Comparison of ENCODE assay signal across 18 cellular contexts in genomic region chr4:2045518-2045951, GRCh38. TPM values are rescaled to one million over a fixed set of nuclear protein-coding genes. Genes with fewer than 3 reads are reported as not detected.
A peak's percentile ranks its signal among the peaks of the same experiment; 100 is the strongest.
DNase-seq lines count a peak whose midpoint lies in the region; ATAC-seq and TF ChIP-seq lines count a peak whose summit lies in the region.
"Had no signal": no experiment of that assay in that cellular context is flagged by ENCODE, and none has a peak within 500 bp of the region (broad histone marks: within the 10 kb centered on the region; RNA-seq: fewer than 3 reads in every experiment).

No MANE protein-coding gene starts in this region.

- H3K27me3 ChIP-seq in naive thymus-derived CD4-positive, alpha-beta T cell (ENCODE audit: control insufficient read depth in 2 of 2, insufficient read depth in 2 of 2, low read length in 2 of 2) = peaks cover 0 to 5% of the 10 kb centered on the region in 2 donors

- H3K4me1 Mint-ChIP-seq in naive thymus-derived CD4-positive, alpha-beta T cell = peaks cover 0 to 7% (median 0%) of the 10 kb centered on the region in 7 donors
- H3K4me1 Mint-ChIP-seq: activated CD4-positive, alpha-beta T cell treated with anti-CD3 and anti-CD28 coated beads for 36 hours had no signal

- peaks cover 4 to 7% of the 10 kb centered on the region in 2 donors for H3K4me1 ChIP-seq in naive thymus-derived CD4-positive, alpha-beta T cell (ENCODE audit: control insufficient read depth in 2 of 2, insufficient read depth in 2 of 2, low read length in 2 of 2)

- CTCF ChIA-PET in naive thymus-derived CD4-positive, alpha-beta T cell (lab: Charles Lee) = no interaction called here

- DNase-seq in AG20443 (ENCODE audit: low spot score) (peak; percentile 14), GM20000 (ENCODE audit: low spot score) (peak; percentile 21), SW480 (ENCODE audit: low spot score) (peak; percentile 8), NCI-H2107 (lab: John Stamatoyannopoulos, UW) (no peak), SKM-1 (lab: John Stamatoyannopoulos, UW; ENCODE audit: unreplicated experiment) (no peak), NCI-H1105 treated with DMSO at 0.1 percent for 48 hours (lab: John Stamatoyannopoulos, UW) (no peak)
- DNase-seq in naive thymus-derived CD4-positive, alpha-beta T cell = no peak
- DNase-seq: activated CD4-positive, alpha-beta T cell treated with anti-CD3 and anti-CD28 coated beads for 36 hours; anterior cingulate cortex; heart right ventricle; kidney glomerular epithelial cell; NCI-H1417; RPMI8226; stimulated activated CD4-positive, alpha-beta T cell treated with anti-CD3 and anti-CD28 coated beads, Interleukin-15, amount 100 ng/mL, for 24 hours; substantia nigra had no signal

- H3K27ac ChIP-seq in naive thymus-derived CD4-positive, alpha-beta T cell (ENCODE audit: low read depth, low read length) = no peak overlapping the region
- H3K27ac ChIP-seq: heart right ventricle, prostate gland had no signal

- intact Hi-C loops in naive thymus-derived CD4-positive, alpha-beta T cell (cut with micrococcal nuclease) = no loop called here

- no peaks in the 10 kb centered on the region for H3K9me3 ChIP-seq in naive thymus-derived CD4-positive, alpha-beta T cell (ENCODE audit: control insufficient read depth in 2 of 3, low read length in 3 of 3)
- H3K9me3 ChIP-seq: prostate gland had no signal

- H3K36me3 Mint-ChIP-seq in naive thymus-derived CD4-positive, alpha-beta T cell = no peaks in the 10 kb centered on the region

- H3K27me3 Mint-ChIP-seq in naive thymus-derived CD4-positive, alpha-beta T cell = peaks cover 0 to 21% (median 13%) of the 10 kb centered on the region in 5 donors

- TF ChIP-seq CTCF in GM20000 (IDR thresholded peaks at IDR 0.05; ENCODE audit: extremely low read depth, missing control alignments) = no peak

- no peak overlapping the region for H3K4me3 ChIP-seq in naive thymus-derived CD4-positive, alpha-beta T cell (ENCODE audit: low read length)
- H3K4me3 ChIP-seq: heart right ventricle, prostate gland had no signal

- peak; percentile 44 for ATAC-seq in naive thymus-derived CD4-positive, alpha-beta T cell
- ATAC-seq: activated CD4-positive, alpha-beta T cell treated with anti-CD3 and anti-CD28 coated beads for 36 hours; heart right ventricle had no signal

- peak overlapping the region in 1 of 10 donors; percentile 72 for H3K4me3 Mint-ChIP-seq in naive thymus-derived CD4-positive, alpha-beta T cell
- H3K4me3 Mint-ChIP-seq: activated CD4-positive, alpha-beta T cell treated with anti-CD3 and anti-CD28 coated beads for 36 hours; activated T-helper 1 cell treated with anti-CD3 and anti-CD28 coated beads, Interleukin-12 subunit alpha, Interleukin-12 subunit beta, Interleukin-2, Interleukin-4 antibody, amounts not matched to agents 30 ng/mL and 10 ng/mL and 1 ng/mL, durations not matched to agents 14 hours and 24 hours and 36 hours; CD14-positive monocyte had no signal

- H3K9me3 Mint-ChIP-seq in naive thymus-derived CD4-positive, alpha-beta T cell = peaks cover 0 to 2% (median 0%) of the 10 kb centered on the region in 11 donors
- H3K9me3 Mint-ChIP-seq: activated T-helper 1 cell treated with anti-CD3 and anti-CD28 coated beads, Interleukin-12 subunit alpha, Interleukin-12 subunit beta, Interleukin-2, Interleukin-4 antibody, amounts not matched to agents 30 ng/mL and 10 ng/mL and 1 ng/mL, durations not matched to agents 14 hours and 24 hours and 36 hours had no signal

- peaks cover 0 to 5% (median 0%) of the 10 kb centered on the region in 3 experiments for H3K36me3 ChIP-seq in naive thymus-derived CD4-positive, alpha-beta T cell (ENCODE audit: control insufficient read depth in 2 of 3, insufficient read depth in 3 of 3, low read length in 3 of 3)
- H3K36me3 ChIP-seq: heart right ventricle, prostate gland had no signal

- no peak overlapping the region for H3K27ac Mint-ChIP-seq in naive thymus-derived CD4-positive, alpha-beta T cell
- H3K27ac Mint-ChIP-seq: activated CD4-positive, alpha-beta T cell treated with anti-CD3 and anti-CD28 coated beads for 36 hours; activated T-helper 1 cell treated with anti-CD3 and anti-CD28 coated beads, Interleukin-12 subunit alpha, Interleukin-12 subunit beta, Interleukin-2, Interleukin-4 antibody, amounts not matched to agents 30 ng/mL and 10 ng/mL and 1 ng/mL, durations not matched to agents 14 hours and 24 hours and 36 hours had no signal

- POLR2A ChIA-PET in naive thymus-derived CD4-positive, alpha-beta T cell (lab: Charles Lee) = interaction anchor here (0.7 kb wide), 1 partner anchor 87 kb away, joined by 4 read pairs; no protein-coding TSS in a partner anchor

RNA-seq across cellular contexts. Expression of gene NAT8L, which starts 13.6 kb away (rescaled TPM):
- 1 to 10 TPM in 1 of 5 experiments, under 1 TPM in 2, not detected in 2; 0.11 to 7.2 (median 0.24) TPM for total RNA-seq in naive thymus-derived CD4-positive, alpha-beta T cell
- polyA plus RNA-seq in naive thymus-derived CD4-positive, alpha-beta T cell = not detected
- polyA plus RNA-seq: CD14-positive monocyte had no signal

RNA-seq across cellular contexts. Expression of gene NELFA, which starts 36.8 kb away (rescaled TPM):
- total RNA-seq in naive thymus-derived CD4-positive, alpha-beta T cell = 10 to 100 TPM; 32.7 to 50.1 (median 43.6) TPM
- 10 to 100 TPM; 29.2 to 41.1 TPM for polyA plus RNA-seq in naive thymus-derived CD4-positive, alpha-beta T cell

Comparison
In these comparisons a context has a peak if more than half of its experiments do, and no peak if none do; other contexts are left out.
1. DNase-seq: peak in AG20443 (single experiment), GM20000 (single experiment) and SW480 (single experiment); none in naive thymus-derived CD4-positive, alpha-beta T cell (0 of 9), NCI-H2107 (single experiment), SKM-1 (single experiment) and NCI-H1105 treated with DMSO at 0.1 percent for 48 hours (single experiment).